ENCODE assay signal across 19 cellular contexts in genomic region chr1:58189453-58189852, GRCh38.
DNase-seq lines count a peak whose midpoint lies in the region; ATAC-seq and TF ChIP-seq lines count a peak whose summit lies in the region.
"Had no signal": no experiment of that assay in that cellular context is flagged by ENCODE, and none has a peak within 500 bp of the region (broad histone marks: within the 10 kb centered on the region; RNA-seq: fewer than 3 reads in every experiment).

No MANE protein-coding gene starts in this region.

- H3K27me3 Mint-ChIP-seq in activated CD4-positive, alpha-beta memory T cell treated with anti-CD3 and anti-CD28 coated beads, Interleukin-2, amount 10 ng/mL, durations not matched to agents 7 days and 5 days: no peaks in the 10 kb centered on the region
- H3K27me3 Mint-ChIP-seq: CD4-positive, CD25-positive, alpha-beta regulatory T cell had no signal

- H3K4me3 Mint-ChIP-seq in activated CD4-positive, alpha-beta memory T cell treated with anti-CD3 and anti-CD28 coated beads, Interleukin-2, amount 10 ng/mL, durations not matched to agents 7 days and 5 days: no peak overlapping the region
- H3K4me3 Mint-ChIP-seq: CD4-positive, CD25-positive, alpha-beta regulatory T cell; CD8-positive, alpha-beta memory T cell had no signal

- POLR2A ChIA-PET in activated CD4-positive, alpha-beta memory T cell treated with anti-CD3 and anti-CD28 coated beads, Interleukin-2, amount 10 ng/mL, durations not matched to agents 7 days and 5 days (lab: Charles Lee): no interaction called here

- CTCF ChIA-PET in activated CD4-positive, alpha-beta memory T cell treated with anti-CD3 and anti-CD28 coated beads, Interleukin-2, amount 10 ng/mL, durations not matched to agents 7 days and 5 days (lab: Charles Lee): no interaction called here

- DNase-seq in Right ventricle myocardium superior (no peak), right atrium auricular region (ENCODE audit: low spot score) (no peak), heart right ventricle (peak; percentile 15 to 52), right cardiac atrium (peak in 1 of 3 donors; percentile 62), A172 (ENCODE audit: low spot score) (no peak), ovary (no peak)
- DNase-seq in activated CD4-positive, alpha-beta memory T cell treated with anti-CD3 and anti-CD28 coated beads, Interleukin-2, amount 10 ng/mL, durations not matched to agents 7 days and 5 days: no peak
- DNase-seq: 8988T; BE2C; C1 segment of cervical spinal cord; CD4-positive, CD25-positive, alpha-beta regulatory T cell; CD8-positive, alpha-beta memory T cell; DMS 273 treated with DMSO at 0.1 percent for 48 hours; DMS53; DND-41; EL; GM23248 had no signal

- no peak for TF ChIP-seq POLR2A in ovary (IDR thresholded peaks at IDR 0.05)

- intact Hi-C loops in Right ventricle myocardium superior (cut with DNase I): no loop called here
- intact Hi-C loops in heart right ventricle (cut with DNase I): no loop called here
- intact Hi-C loops in right cardiac atrium (cut with DNase I): no loop called here
- intact Hi-C loops in ovary (cut with DNase I): no loop called here

- TF ChIP-seq CTCF in right atrium auricular region (IDR thresholded peaks at IDR 0.05): no peak
- no peak for TF ChIP-seq CTCF in heart right ventricle (IDR thresholded peaks at IDR 0.05)
- TF ChIP-seq CTCF in ovary (IDR thresholded peaks at IDR 0.05): no peak

- no peak overlapping the region for H3K27ac ChIP-seq in right atrium auricular region
- no peak overlapping the region for H3K27ac ChIP-seq in heart right ventricle
- H3K27ac ChIP-seq in right cardiac atrium (ENCODE audit: low read length): no peak overlapping the region
- no peak overlapping the region for H3K27ac ChIP-seq in ovary
- H3K27ac ChIP-seq: GM23248 had no signal

- H3K4me1 ChIP-seq in right atrium auricular region (peaks cover 0 to 11% of the 10 kb centered on the region in 2 donors), heart right ventricle (peaks cover 0 to 21% (median 10%) of the 10 kb centered on the region in 9 donors), right cardiac atrium (ENCODE audit: control insufficient read depth, insufficient read depth, low read length) (peaks cover 3% of the 10 kb centered on the region), ovary (ENCODE audit: insufficient read depth) (no peaks in the 10 kb centered on the region)
- H3K4me1 ChIP-seq: BE2C, HAP-1 had no signal

- no peaks in the 10 kb centered on the region for H3K36me3 ChIP-seq in right atrium auricular region
- H3K36me3 ChIP-seq in heart right ventricle: no peaks in the 10 kb centered on the region
- no peaks in the 10 kb centered on the region for H3K36me3 ChIP-seq in ovary
- H3K36me3 ChIP-seq: BE2C, HAP-1 had no signal

- H3K4me1 Mint-ChIP-seq in activated CD4-positive, alpha-beta memory T cell treated with anti-CD3 and anti-CD28 coated beads, Interleukin-2, amount 10 ng/mL, durations not matched to agents 7 days and 5 days: no peaks in the 10 kb centered on the region
- H3K4me1 Mint-ChIP-seq: CD4-positive, CD25-positive, alpha-beta regulatory T cell; CD8-positive, alpha-beta memory T cell had no signal

- no peak overlapping the region for H3K27ac Mint-ChIP-seq in activated CD4-positive, alpha-beta memory T cell treated with anti-CD3 and anti-CD28 coated beads, Interleukin-2, amount 10 ng/mL, durations not matched to agents 7 days and 5 days
- H3K27ac Mint-ChIP-seq: CD4-positive, CD25-positive, alpha-beta regulatory T cell had no signal

- TF ChIP-seq EP300 in ovary (IDR thresholded peaks at IDR 0.05): no peak

- no peak overlapping the region for H3K4me3 ChIP-seq in right atrium auricular region
- no peak overlapping the region for H3K4me3 ChIP-seq in heart right ventricle
- H3K4me3 ChIP-seq in right cardiac atrium (ENCODE audit: low read length): no peak overlapping the region
- no peak overlapping the region for H3K4me3 ChIP-seq in ovary
- H3K4me3 ChIP-seq: GM12878, GM23248, HAP-1 had no signal

- peak; percentile 90 for ATAC-seq in Right ventricle myocardium superior (ENCODE audit: poor library complexity)
- peak; percentile 49 to 92 (median 88) for ATAC-seq in heart right ventricle
- ATAC-seq in right cardiac atrium: peak; percentile 77 to 78
- ATAC-seq: GM12878 had no signal

- WGBS in heart right ventricle, 2 donors: 49 to 61% methylated on average over 3 of the region's 3 CpGs
- 63% methylated on average over 3 of the region's 3 CpGs for WGBS in right cardiac atrium
- WGBS in ovary, 3 donors: 90 to 94% (median 93%) methylated on average over 3 of the region's 3 CpGs

- H3K9me3 ChIP-seq in right atrium auricular region (no peaks in the 10 kb centered on the region), heart right ventricle (no peaks in the 10 kb centered on the region), right cardiac atrium (ENCODE audit: control insufficient read depth, low read length) (no peaks in the 10 kb centered on the region), ovary (no peaks in the 10 kb centered on the region)
- H3K9me3 ChIP-seq: BE2C, HAP-1 had no signal

- no peaks in the 10 kb centered on the region for H3K9me3 Mint-ChIP-seq in activated CD4-positive, alpha-beta memory T cell treated with anti-CD3 and anti-CD28 coated beads, Interleukin-2, amount 10 ng/mL, durations not matched to agents 7 days and 5 days

- H3K27me3 ChIP-seq in right atrium auricular region (no peaks in the 10 kb centered on the region), heart right ventricle (no peaks in the 10 kb centered on the region), right cardiac atrium (ENCODE audit: control insufficient read depth, insufficient read depth) (no peaks in the 10 kb centered on the region), ovary (no peaks in the 10 kb centered on the region)
- H3K27me3 ChIP-seq: BE2C had no signal

- H3K36me3 Mint-ChIP-seq in activated CD4-positive, alpha-beta memory T cell treated with anti-CD3 and anti-CD28 coated beads, Interleukin-2, amount 10 ng/mL, durations not matched to agents 7 days and 5 days (ENCODE audit: low read depth): no peaks in the 10 kb centered on the region
- H3K36me3 Mint-ChIP-seq: CD4-positive, CD25-positive, alpha-beta regulatory T cell had no signal

Comparison
In these comparisons a context has a peak if more than half of its experiments do, and no peak if none do; other contexts are left out.
1. DNase-seq: peak in heart right ventricle (2 of 2); none in Right ventricle myocardium superior (single experiment), right atrium auricular region (single experiment), activated CD4-positive, alpha-beta memory T cell treated with anti-CD3 and anti-CD28 coated beads, Interleukin-2, amount 10 ng/mL, durations not matched to agents 7 days and 5 days (single experiment), A172 (single experiment) and ovary (0 of 5).
2. Peak in every context shown above with its lines, with median percentiles within 50 percentile points of each other: ATAC-seq.